Comparison of ENCODE assay signal across 25 cellular contexts in the genomic region with DNA sequence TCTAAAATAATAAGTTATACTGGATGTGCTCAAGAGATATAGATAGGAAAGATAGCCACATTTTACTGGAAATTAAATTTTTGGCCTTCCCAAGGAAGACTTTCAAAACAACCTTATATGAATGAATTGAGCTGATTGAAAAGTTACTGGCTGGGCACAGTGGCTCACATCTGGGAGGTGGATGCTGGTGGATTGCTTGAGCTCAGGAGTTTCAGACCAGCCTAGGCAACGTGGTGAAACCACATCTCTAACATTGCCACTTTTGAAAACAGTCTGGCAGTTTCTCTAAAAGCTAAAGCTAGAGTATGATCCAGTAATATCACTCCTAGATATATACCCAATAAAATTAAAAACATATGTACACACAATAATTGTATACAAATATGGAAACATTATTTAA.
"Had no signal": no experiment of that assay in that cellular context is flagged by ENCODE, and none has a peak within 500 bp of the region (broad histone marks: within the 10 kb centered on the region; RNA-seq: fewer than 3 reads in every experiment).

No MANE protein-coding gene starts in this region.

- H3K4me3 ChIP-seq: colonic mucosa, coronary artery, dorsolateral prefrontal cortex, esophagus muscularis mucosa, esophagus squamous epithelium, gastrocnemius medialis, gastroesophageal sphincter, heart left ventricle, heart right ventricle, hepatocyte had no signal

- H3K9me3 ChIP-seq: colonic mucosa, esophagus muscularis mucosa, esophagus squamous epithelium, gastrocnemius medialis, gastroesophageal sphincter, heart right ventricle had no signal

- H2AFZ ChIP-seq: hepatocyte had no signal

- DNase-seq: colonic mucosa; cortex of kidney; dermis blood vessel endothelial cell; dorsolateral prefrontal cortex; effector CD4-positive, alpha-beta T cell; effector CD8-positive, alpha-beta T cell; effector memory CD4-positive, alpha-beta T cell; effector memory CD8-positive, alpha-beta T cell; endodermal cell; erythroblast; esophagus squamous epithelium; foreskin fibroblast; foreskin keratinocyte; foreskin melanocyte; gastrocnemius medialis; glutamatergic neuron; head of caudate nucleus; heart left ventricle; heart right ventricle had no signal

- H3K27me3 ChIP-seq: colonic mucosa, dorsolateral prefrontal cortex, esophagus muscularis mucosa, esophagus squamous epithelium, foreskin keratinocyte, gastrocnemius medialis, gastroesophageal sphincter, heart left ventricle, heart right ventricle, hepatocyte had no signal

- H3K4me1 ChIP-seq: colonic mucosa, esophagus muscularis mucosa, esophagus squamous epithelium, foreskin keratinocyte, gastrocnemius medialis, gastroesophageal sphincter, heart left ventricle, heart right ventricle had no signal

- H3K4me2 ChIP-seq: hepatocyte had no signal

- H3K36me3 ChIP-seq: colonic mucosa, esophagus muscularis mucosa, esophagus squamous epithelium, gastrocnemius medialis, gastroesophageal sphincter, heart left ventricle, heart right ventricle had no signal

- H3K27ac ChIP-seq: colonic mucosa, coronary artery, dorsolateral prefrontal cortex, epithelial cell of prostate, esophagus muscularis mucosa, esophagus squamous epithelium, foreskin keratinocyte, gastrocnemius medialis, gastroesophageal sphincter, heart left ventricle, heart right ventricle, hepatocyte had no signal

- H3K79me2 ChIP-seq: hepatocyte had no signal

- ATAC-seq: effector memory CD8-positive, alpha-beta T cell; esophagus mucosa; foreskin keratinocyte; gastrocnemius medialis; gastroesophageal sphincter; heart left ventricle; heart right ventricle had no signal
